ENCODE assay signal across 8 cellular contexts in genomic region chr16:89925596-89926079, GRCh38. TPM values are rescaled to one million over a fixed set of nuclear protein-coding genes. Genes with fewer than 3 reads are reported as not detected.
DNase-seq lines count a peak whose midpoint lies in the region; ATAC-seq and TF ChIP-seq lines count a peak whose summit lies in the region.

No MANE protein-coding gene starts in this region.

- H3K36me3 Mint-ChIP-seq in chondrocyte (ENCODE audit: low read depth) (no peaks in the 10 kb centered on the region), nephron (ENCODE audit: low read depth) (peaks cover 4% of the 10 kb centered on the region)

- H3K27me3 Mint-ChIP-seq in chondrocyte (ENCODE audit: low read depth) (no peaks in the 10 kb centered on the region), nephron (ENCODE audit: low read depth) (peaks cover 47% of the 10 kb centered on the region)

- H3K4me3 Mint-ChIP-seq in chondrocyte (ENCODE audit: unreplicated experiment) = peak overlapping the region; percentile 72
- H3K4me3 Mint-ChIP-seq in nephron = peak overlapping the region; percentile 74 to 79 (median 78)

- H3K4me1 Mint-ChIP-seq in chondrocyte (ENCODE audit: low read depth) (peaks cover 28% of the 10 kb centered on the region), nephron (peaks cover 5% of the 10 kb centered on the region)

- peak; percentile 9 for TF ChIP-seq CTCF in chondrocyte (IDR thresholded peaks at IDR 0.05)
- no peak for TF ChIP-seq CTCF in nephron (IDR thresholded peaks at IDR 0.05; ENCODE audit: unreplicated experiment in 3 of 3)

- no peaks in the 10 kb centered on the region for H3K9me3 Mint-ChIP-seq in chondrocyte (ENCODE audit: low read depth)
- H3K9me3 Mint-ChIP-seq in nephron = no peaks in the 10 kb centered on the region

- H3K27ac Mint-ChIP-seq in chondrocyte (ENCODE audit: unreplicated experiment) (peak overlapping the region; percentile 69), nephron (no peak overlapping the region)

- peak; percentile 19 for ATAC-seq in HG03342 (IDR thresholded peaks at IDR 0.05; ENCODE audit: unreplicated experiment)
- no peak for ATAC-seq in HG02798 (IDR thresholded peaks at IDR 0.05; ENCODE audit: poor library complexity, unreplicated experiment)
- ATAC-seq in GM18870 (IDR thresholded peaks at IDR 0.05; ENCODE audit: unreplicated experiment) = no peak

- peak; percentile 34 for DNase-seq in COR-L47 (lab: John Stamatoyannopoulos, UW)
- peak; percentile 92 for DNase-seq in chondrocyte (ENCODE audit: low spot score)
- no peak for DNase-seq in central memory CD4-positive, alpha-beta T cell
- no peak for DNase-seq in medulla oblongata (ENCODE audit: extremely low spot score)

RNA-seq across cellular contexts. Expression of gene TUBB3, which starts 2.5 kb away (rescaled TPM):
- total RNA-seq in chondrocyte = 97.1 to 117 TPM (median 104 TPM) in 3 replicates

RNA-seq across cellular contexts. Expression of gene MC1R, which starts 7.0 kb away (rescaled TPM):
- total RNA-seq in chondrocyte = 3.2 to 7.9 TPM (median 4.2 TPM) in 3 replicates

RNA-seq across cellular contexts. Expression of gene DEF8, which starts 22.9 kb away (rescaled TPM):
- 69.0 to 77.4 TPM (median 70.4 TPM) in 3 replicates for total RNA-seq in chondrocyte

RNA-seq across cellular contexts. Expression of gene TCF25, which starts 52.2 kb away (rescaled TPM):
- 200 to 237 TPM (median 212 TPM) in 3 replicates for total RNA-seq in chondrocyte

Comparison
In these comparisons a context has a peak if more than half of its experiments do, and no peak if none do; other contexts are left out.
1. DNase-seq: peak in COR-L47 (single experiment) and chondrocyte (single experiment); none in central memory CD4-positive, alpha-beta T cell (single experiment) and medulla oblongata (single experiment).